18 cellular contexts compared by ENCODE assay signal in the genomic region with DNA sequence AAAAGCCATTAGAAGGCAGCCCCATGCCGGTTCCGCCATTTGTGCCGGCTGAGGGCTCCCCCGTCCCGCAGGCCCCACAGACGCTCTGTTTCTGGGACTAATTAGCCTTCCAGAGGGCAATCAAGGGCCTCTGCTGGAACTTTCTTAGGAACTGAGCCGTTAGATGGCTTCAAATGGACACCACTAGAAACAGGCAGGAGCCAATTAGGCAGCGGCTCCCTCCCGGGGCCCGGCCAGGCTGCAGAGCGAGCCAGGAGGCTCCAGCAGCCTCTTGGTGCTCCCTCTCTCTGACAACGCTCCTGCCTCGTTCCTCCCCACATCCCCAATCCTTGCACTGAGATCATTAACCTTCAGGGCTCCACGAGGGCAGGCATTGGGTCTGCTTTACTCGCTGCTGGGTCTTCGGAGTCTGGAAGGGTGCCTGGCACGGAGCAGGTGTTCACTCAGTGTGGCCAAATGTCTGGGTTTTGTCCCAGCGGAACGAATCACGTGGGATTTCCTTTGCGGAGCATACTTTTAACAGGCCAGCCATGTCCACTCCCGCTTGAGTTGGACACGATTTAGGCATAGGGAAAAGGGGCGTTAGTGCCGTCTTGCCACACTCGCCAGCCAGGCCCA.
DNase-seq lines count a peak whose midpoint lies in the region; TF ChIP-seq lines count a peak whose summit lies in the region.
"Had no signal": no experiment of that assay in that cellular context is flagged by ENCODE, and none has a peak within 500 bp of the region (broad histone marks: within the 10 kb centered on the region; RNA-seq: fewer than 3 reads in every experiment).

No MANE protein-coding gene starts in this region.

- H3K4me2 ChIP-seq in osteoblast (ENCODE audit: insufficient read depth, low read length): no peak overlapping the region

- no peaks in the 10 kb centered on the region for H3K27me3 ChIP-seq in breast epithelium
- no peaks in the 10 kb centered on the region for H3K27me3 ChIP-seq in osteoblast (ENCODE audit: insufficient read depth, low read length)

- BruUV-seq in MCF 10A (replicated peaks; lab: Mats Ljungman, UMichigan): no TSS peak

- no peaks in the 10 kb centered on the region for H4K20me1 ChIP-seq in osteoblast (ENCODE audit: insufficient read depth, low read length)

- intact Hi-C loops in breast epithelium (cut with DNase I; ENCODE audit: low total_unique reads): no loop called here
- intact Hi-C loops in MCF 10A (cut with micrococcal nuclease): no loop called here

- H3K27ac ChIP-seq in breast epithelium (peak overlapping the region; percentile 57 to 90), coronary artery (peak overlapping the region; percentile 87 to 97), osteoblast (ENCODE audit: low read depth, low read length) (no peak overlapping the region)
- H3K27ac ChIP-seq: WERI-Rb-1 had no signal

- POLR2A ChIA-PET in MCF 10A (lab: Yijun Ruan, JAX): no interaction called here

- CTCF ChIA-PET in MCF 10A (lab: Yijun Ruan, JAX): no interaction called here

- H3K9me3 ChIP-seq in breast epithelium: no peaks in the 10 kb centered on the region
- H3K9me3 ChIP-seq in osteoblast (ENCODE audit: low read depth, low read length): no peaks in the 10 kb centered on the region

- H3K9me3 Mint-ChIP-seq in MCF 10A (ENCODE audit: unreplicated experiment) (no peaks in the 10 kb centered on the region), type B pancreatic cell (no peaks in the 10 kb centered on the region)
- H3K9me3 Mint-ChIP-seq: stimulated activated effector memory CD8-positive, alpha-beta T cell treated with anti-CD3 and anti-CD28 coated beads, Interleukin-12 subunit alpha, Interleukin-12 subunit beta, amount 100 ng/mL, for 72 hours had no signal

- no peaks in the 10 kb centered on the region for H3K36me3 Mint-ChIP-seq in MCF 10A (ENCODE audit: insufficient read depth, unreplicated experiment)
- H3K36me3 Mint-ChIP-seq in type B pancreatic cell: no peaks in the 10 kb centered on the region
- H3K36me3 Mint-ChIP-seq: stimulated activated effector memory CD8-positive, alpha-beta T cell treated with anti-CD3 and anti-CD28 coated beads, Interleukin-12 subunit alpha, Interleukin-12 subunit beta, amount 100 ng/mL, for 72 hours had no signal

- H3K4me3 ChIP-seq in breast epithelium (no peak overlapping the region), coronary artery (peak overlapping the region; percentile 41), osteoblast (ENCODE audit: insufficient read depth, low read length) (no peak overlapping the region)
- H3K4me3 ChIP-seq: smooth muscle cell had no signal

- no peak overlapping the region for H2AFZ ChIP-seq in osteoblast (ENCODE audit: low read length)

- H3K4me1 Mint-ChIP-seq in MCF 10A (ENCODE audit: insufficient read depth, unreplicated experiment) (peaks cover 9% of the 10 kb centered on the region), type B pancreatic cell (ENCODE audit: unreplicated experiment) (peaks cover 23% of the 10 kb centered on the region)

- H3K4me1 ChIP-seq in breast epithelium (peaks cover 3 to 13% of the 10 kb centered on the region in 2 donors), osteoblast (ENCODE audit: insufficient read depth, low read length) (peaks cover 6% of the 10 kb centered on the region)

- H3K36me3 ChIP-seq in breast epithelium: no peaks in the 10 kb centered on the region
- H3K36me3 ChIP-seq in osteoblast (ENCODE audit: insufficient read depth, low read length): no peaks in the 10 kb centered on the region
- H3K36me3 ChIP-seq: WERI-Rb-1 had no signal

- H3K27ac Mint-ChIP-seq in MCF 10A (ENCODE audit: low read depth, unreplicated experiment): no peak overlapping the region
- H3K27ac Mint-ChIP-seq in type B pancreatic cell: no peak overlapping the region
- H3K27ac Mint-ChIP-seq: stimulated activated effector memory CD8-positive, alpha-beta T cell treated with anti-CD3 and anti-CD28 coated beads, Interleukin-12 subunit alpha, Interleukin-12 subunit beta, amount 100 ng/mL, for 72 hours had no signal

- TF ChIP-seq CTCF in breast epithelium (IDR thresholded peaks at IDR 0.05) (no peak), MCF 10A (IDR thresholded peaks at IDR 0.05; ENCODE audit: unreplicated experiment) (no peak), coronary artery (IDR thresholded peaks at IDR 0.05) (no peak), osteoblast (IDR thresholded peaks at IDR 0.05; ENCODE audit: extremely low read depth, low read depth, low read length) (no peak), type B pancreatic cell (conservative IDR thresholded peaks at IDR 0.05) (no peak)

- H3K27me3 Mint-ChIP-seq in MCF 10A (ENCODE audit: insufficient read depth, unreplicated experiment): no peaks in the 10 kb centered on the region
- peaks cover 6% of the 10 kb centered on the region for H3K27me3 Mint-ChIP-seq in type B pancreatic cell

- DNase-seq in breast epithelium (ENCODE audit: low spot score in 2 of 2) (peak in 1 of 2 donors; percentile 47), MCF 10A (ENCODE audit: unreplicated experiment) (no peak), coronary artery (ENCODE audit: low spot score) (peak; percentile 72), osteoblast (ENCODE audit: insufficient read length, low spot score, missing footprints) (peak; percentile 5), type B pancreatic cell (ENCODE audit: extremely low spot score, unreplicated experiment) (peak; percentile 56), NCI-H1105 (lab: John Stamatoyannopoulos, UW) (no peak), SIG-M5 (lab: John Stamatoyannopoulos, UW) (no peak)
- DNase-seq in activated CD4-positive, alpha-beta T cell treated with anti-CD3 and anti-CD28 coated beads for 1 hour: no peak
- DNase-seq: anterior cingulate cortex, EL, erythroblast, Kasumi-1, NCI-H1417, NCI-H226, T-helper 1 cell, WERI-Rb-1 had no signal

- no peaks in the 10 kb centered on the region for H3K79me2 ChIP-seq in osteoblast (ENCODE audit: insufficient read depth, low read length)

- H3K4me3 Mint-ChIP-seq in MCF 10A (ENCODE audit: unreplicated experiment) (no peak overlapping the region), type B pancreatic cell (no peak overlapping the region)
- H3K4me3 Mint-ChIP-seq: stimulated activated effector memory CD8-positive, alpha-beta T cell treated with anti-CD3 and anti-CD28 coated beads, Interleukin-12 subunit alpha, Interleukin-12 subunit beta, amount 100 ng/mL, for 72 hours had no signal

- TF ChIP-seq POLR2A in breast epithelium (IDR thresholded peaks at IDR 0.05): no peak

Comparison
In these comparisons a context has a peak if more than half of its experiments do, and no peak if none do; other contexts are left out.
1. DNase-seq: peak in coronary artery (single experiment), osteoblast (single experiment) and type B pancreatic cell (single experiment); none in MCF 10A (single experiment), NCI-H1105 (single experiment), SIG-M5 (single experiment) and activated CD4-positive, alpha-beta T cell treated with anti-CD3 and anti-CD28 coated beads for 1 hour (single experiment).